1 cellular context compared by ENCODE assay signal in the genomic region with DNA sequence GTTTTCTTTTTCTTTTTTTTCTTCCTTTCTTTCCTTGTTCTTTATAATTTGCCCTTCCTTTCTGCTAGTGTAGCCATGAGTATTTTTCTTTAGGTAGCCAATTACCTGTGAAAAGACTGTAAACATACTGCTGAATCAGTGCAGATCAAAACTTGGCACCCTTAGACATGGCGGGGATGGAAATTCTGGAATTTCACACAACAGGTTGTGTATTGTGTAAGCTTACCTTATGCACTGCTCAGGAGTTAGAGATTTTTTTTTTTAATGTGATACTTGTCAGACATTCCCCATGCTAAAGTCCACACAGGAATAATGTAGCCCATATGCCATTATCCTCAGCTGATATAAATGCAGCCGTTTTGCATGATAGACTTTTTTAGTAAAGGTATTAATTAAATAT.
TF ChIP-seq lines count a peak whose summit lies in the region.

No MANE protein-coding gene starts in this region.

TF ChIP-seq in GM12878, 131 proteins besides CTCF, POLR2A, EP300 and RAD21:
- TF ChIP-seq BMI1 (IDR thresholded peaks at IDR 0.05; ENCODE audit: borderline replicate concordance) (no peak), POLR2AphosphoS2 (IDR thresholded peaks at IDR 0.05; ENCODE audit: low read depth, low read length) (no peak), ATF7 (IDR thresholded peaks at IDR 0.05; ENCODE audit: low read depth) (no peak), HDGF (IDR thresholded peaks at IDR 0.05) (no peak), RELA (IDR thresholded peaks at IDR 0.05; ENCODE audit: borderline replicate concordance, partially characterized antibody) (no peak), SMARCA5 (IDR thresholded peaks at IDR 0.05) (no peak), ZNF384 (IDR thresholded peaks at IDR 0.05; ENCODE audit: borderline replicate concordance, low read depth, low read length) (no peak), NR2C2 (IDR thresholded peaks at IDR 0.05; ENCODE audit: borderline replicate concordance, control insufficient read depth, insufficient read length, low read depth) (no peak), NBN (IDR thresholded peaks at IDR 0.05) (no peak), MEF2A (IDR thresholded peaks at IDR 0.05; ENCODE audit: insufficient read depth, low read depth, low read length) (no peak), MTA3 (IDR thresholded peaks at IDR 0.05; ENCODE audit: borderline replicate concordance, low read length) (no peak), CREM (IDR thresholded peaks at IDR 0.05; ENCODE audit: low read depth) (no peak), BCL11A (IDR thresholded peaks at IDR 0.05; ENCODE audit: low read depth, low read length) (no peak), IKZF2 (IDR thresholded peaks at IDR 0.05) (no peak), NR2F1 (conservative IDR thresholded peaks at IDR 0.05) (no peak)
- TF ChIP-seq, protein P1, sequence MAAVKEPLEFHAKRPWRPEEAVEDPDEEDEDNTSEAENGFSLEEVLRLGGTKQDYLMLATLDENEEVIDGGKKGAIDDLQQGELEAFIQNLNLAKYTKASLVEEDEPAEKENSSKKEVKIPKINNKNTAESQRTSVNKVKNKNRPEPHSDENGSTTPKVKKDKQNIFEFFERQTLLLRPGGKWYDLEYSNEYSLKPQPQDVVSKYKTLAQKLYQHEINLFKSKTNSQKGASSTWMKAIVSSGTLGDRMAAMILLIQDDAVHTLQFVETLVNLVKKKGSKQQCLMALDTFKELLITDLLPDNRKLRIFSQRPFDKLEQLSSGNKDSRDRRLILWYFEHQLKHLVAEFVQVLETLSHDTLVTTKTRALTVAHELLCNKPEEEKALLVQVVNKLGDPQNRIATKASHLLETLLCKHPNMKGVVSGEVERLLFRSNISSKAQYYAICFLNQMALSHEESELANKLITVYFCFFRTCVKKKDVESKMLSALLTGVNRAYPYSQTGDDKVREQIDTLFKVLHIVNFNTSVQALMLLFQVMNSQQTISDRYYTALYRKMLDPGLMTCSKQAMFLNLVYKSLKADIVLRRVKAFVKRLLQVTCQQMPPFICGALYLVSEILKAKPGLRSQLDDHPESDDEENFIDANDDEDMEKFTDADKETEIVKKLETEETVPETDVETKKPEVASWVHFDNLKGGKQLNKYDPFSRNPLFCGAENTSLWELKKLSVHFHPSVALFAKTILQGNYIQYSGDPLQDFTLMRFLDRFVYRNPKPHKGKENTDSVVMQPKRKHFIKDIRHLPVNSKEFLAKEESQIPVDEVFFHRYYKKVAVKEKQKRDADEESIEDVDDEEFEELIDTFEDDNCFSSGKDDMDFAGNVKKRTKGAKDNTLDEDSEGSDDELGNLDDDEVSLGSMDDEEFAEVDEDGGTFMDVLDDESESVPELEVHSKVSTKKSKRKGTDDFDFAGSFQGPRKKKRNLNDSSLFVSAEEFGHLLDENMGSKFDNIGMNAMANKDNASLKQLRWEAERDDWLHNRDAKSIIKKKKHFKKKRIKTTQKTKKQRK (IDR thresholded peaks at IDR 0.05; ENCODE audit: low read depth, low read length): no peak
- TF ChIP-seq, protein P2, sequence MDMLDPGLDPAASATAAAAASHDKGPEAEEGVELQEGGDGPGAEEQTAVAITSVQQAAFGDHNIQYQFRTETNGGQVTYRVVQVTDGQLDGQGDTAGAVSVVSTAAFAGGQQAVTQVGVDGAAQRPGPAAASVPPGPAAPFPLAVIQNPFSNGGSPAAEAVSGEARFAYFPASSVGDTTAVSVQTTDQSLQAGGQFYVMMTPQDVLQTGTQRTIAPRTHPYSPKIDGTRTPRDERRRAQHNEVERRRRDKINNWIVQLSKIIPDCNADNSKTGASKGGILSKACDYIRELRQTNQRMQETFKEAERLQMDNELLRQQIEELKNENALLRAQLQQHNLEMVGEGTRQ (IDR thresholded peaks at IDR 0.05; ENCODE audit: borderline replicate concordance, low read depth, low read length): no peak
- TF ChIP-seq, protein P3, sequence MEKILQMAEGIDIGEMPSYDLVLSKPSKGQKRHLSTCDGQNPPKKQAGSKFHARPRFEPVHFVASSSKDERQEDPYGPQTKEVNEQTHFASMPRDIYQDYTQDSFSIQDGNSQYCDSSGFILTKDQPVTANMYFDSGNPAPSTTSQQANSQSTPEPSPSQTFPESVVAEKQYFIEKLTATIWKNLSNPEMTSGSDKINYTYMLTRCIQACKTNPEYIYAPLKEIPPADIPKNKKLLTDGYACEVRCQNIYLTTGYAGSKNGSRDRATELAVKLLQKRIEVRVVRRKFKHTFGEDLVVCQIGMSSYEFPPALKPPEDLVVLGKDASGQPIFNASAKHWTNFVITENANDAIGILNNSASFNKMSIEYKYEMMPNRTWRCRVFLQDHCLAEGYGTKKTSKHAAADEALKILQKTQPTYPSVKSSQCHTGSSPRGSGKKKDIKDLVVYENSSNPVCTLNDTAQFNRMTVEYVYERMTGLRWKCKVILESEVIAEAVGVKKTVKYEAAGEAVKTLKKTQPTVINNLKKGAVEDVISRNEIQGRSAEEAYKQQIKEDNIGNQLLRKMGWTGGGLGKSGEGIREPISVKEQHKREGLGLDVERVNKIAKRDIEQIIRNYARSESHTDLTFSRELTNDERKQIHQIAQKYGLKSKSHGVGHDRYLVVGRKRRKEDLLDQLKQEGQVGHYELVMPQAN (conservative IDR thresholded peaks at IDR 0.05): no peak
